ENCODE assay signal across 8 cellular contexts in genomic region chr5:181189962-181190710, GRCh38. TPM values are rescaled to one million over a fixed set of nuclear protein-coding genes. Genes with fewer than 3 reads are reported as not detected.
DNase-seq lines count a peak whose midpoint lies in the region; ATAC-seq and TF ChIP-seq lines count a peak whose summit lies in the region.

No MANE protein-coding gene starts in this region.

- H3K4me1 ChIP-seq in DND-41 (ENCODE audit: insufficient read depth, low read length), result peaks cover 43% of the 10 kb centered on the region
- peaks cover 12% of the 10 kb centered on the region for H3K4me1 ChIP-seq in RWPE2 (ENCODE audit: insufficient read depth, poor library complexity, severe bottlenecking)
- no peaks in the 10 kb centered on the region for H3K4me1 ChIP-seq in colonic mucosa

- no peaks in the 10 kb centered on the region for H3K27me3 Mint-ChIP-seq in natural killer cell treated with Interleukin-12 subunit alpha and Interleukin-12 subunit beta and Interleukin-15 and Interleukin-18, amount 100 ng/mL, for 72 hours

- H3K4me3 Mint-ChIP-seq in natural killer cell treated with Interleukin-12 subunit alpha and Interleukin-12 subunit beta and Interleukin-15 and Interleukin-18, amount 100 ng/mL, for 72 hours, result peak overlapping the region; percentile 89

- H3K9me3 Mint-ChIP-seq in natural killer cell treated with Interleukin-12 subunit alpha and Interleukin-12 subunit beta and Interleukin-15 and Interleukin-18, amount 100 ng/mL, for 72 hours, result no peaks in the 10 kb centered on the region

- peaks cover 45 to 49% of the 10 kb centered on the region in 2 donors for H3K4me1 Mint-ChIP-seq in natural killer cell treated with Interleukin-12 subunit alpha and Interleukin-12 subunit beta and Interleukin-15 and Interleukin-18, amount 100 ng/mL, for 72 hours (ENCODE audit: low read depth in 2 of 2)

- no peaks in the 10 kb centered on the region for H3K36me3 Mint-ChIP-seq in natural killer cell treated with Interleukin-12 subunit alpha and Interleukin-12 subunit beta and Interleukin-15 and Interleukin-18, amount 100 ng/mL, for 72 hours

- H3K27me3 ChIP-seq in DND-41 (ENCODE audit: insufficient read depth, low read length, poor library complexity), result no peaks in the 10 kb centered on the region
- H3K27me3 ChIP-seq in RWPE2 (ENCODE audit: insufficient read depth, poor library complexity, severe bottlenecking), result no peaks in the 10 kb centered on the region
- H3K27me3 ChIP-seq in colonic mucosa, result no peaks in the 10 kb centered on the region

- peak overlapping the region; percentile 94 for H2AFZ ChIP-seq in DND-41 (ENCODE audit: low read depth, low read length)

- H3K9ac ChIP-seq in DND-41 (ENCODE audit: low read depth, low read length) (peak overlapping the region; percentile 85), colonic mucosa (ENCODE audit: low read depth in 2 of 2, low read length in 2 of 2) (peak overlapping the region; percentile 76 to 82)

- peak overlapping the region; percentile 100 for H3K4me2 ChIP-seq in DND-41 (ENCODE audit: insufficient read depth, low read length)

- H3K27ac ChIP-seq in DND-41 (ENCODE audit: low read length) (peak overlapping the region; percentile 90), RWPE2 (ENCODE audit: poor library complexity, severe bottlenecking) (peak overlapping the region; percentile 40), colonic mucosa (peak overlapping the region; percentile 88)

- ATAC-seq in DND-41 (ENCODE audit: insufficient read depth, low read depth) (0 out of 3 replicates have a peak, but pooled peaks have one; percentile 0), RWPE2 (ENCODE audit: low read depth) (no peak), GM19328 (IDR thresholded peaks at IDR 0.05; ENCODE audit: unreplicated experiment) (no peak), HG03135 (IDR thresholded peaks at IDR 0.05; ENCODE audit: unreplicated experiment) (no peak), GM21619 (IDR thresholded peaks at IDR 0.05; ENCODE audit: unreplicated experiment) (no peak)
- no peak for ATAC-seq in natural killer cell treated with Interleukin-12 subunit alpha and Interleukin-12 subunit beta and Interleukin-15 and Interleukin-18, amount 100 ng/mL, for 72 hours

- TF ChIP-seq CTCF in DND-41 (IDR thresholded peaks at IDR 0.05; ENCODE audit: borderline replicate concordance, extremely low read depth, low read length, poor library complexity, severe bottlenecking), result no peak
- TF ChIP-seq CTCF in RWPE2 (IDR thresholded peaks at IDR 0.05; ENCODE audit: poor library complexity, severe bottlenecking), result no peak
- no peak for TF ChIP-seq CTCF in colonic mucosa (IDR thresholded peaks at IDR 0.05)

- H4K20me1 ChIP-seq in DND-41 (ENCODE audit: insufficient read depth, low read length), result no peaks in the 10 kb centered on the region

- no peak for DNase-seq in DND-41
- DNase-seq in RWPE2 (ENCODE audit: low spot score), result peak; percentile 74
- peak; percentile 52 for DNase-seq in colonic mucosa
- no peak for DNase-seq in natural killer cell treated with Interleukin-12 subunit alpha and Interleukin-12 subunit beta and Interleukin-15 and Interleukin-18, amount 100 ng/mL, for 72 hours (ENCODE audit: low spot score)
- DNase-seq in NCI-H2227 treated with DMSO at 0.1 percent for 48 hours (lab: John Stamatoyannopoulos, UW), result no peak

- H3K36me3 ChIP-seq in DND-41 (ENCODE audit: insufficient read depth, low read length) (no peaks in the 10 kb centered on the region; the same call in 1 of the 2 replicates), RWPE2 (ENCODE audit: low read depth) (0 out of 2 replicates have a peak, but pooled peaks cover 3% of the 10 kb centered on the region), colonic mucosa (no peaks in the 10 kb centered on the region)

- H3K9me3 ChIP-seq in DND-41 (ENCODE audit: insufficient read depth, low read length, severe bottlenecking) (no peaks in the 10 kb centered on the region), RWPE2 (ENCODE audit: severe bottlenecking) (no peaks in the 10 kb centered on the region), colonic mucosa (no peaks in the 10 kb centered on the region)

- H3K79me2 ChIP-seq in DND-41 (ENCODE audit: insufficient read depth, low read length), result peaks cover 9% of the 10 kb centered on the region

- intact Hi-C loops in colonic mucosa (cut with DNase I), result loop anchor here (2.0 to 10.0 kb wide), 2 partner anchors 33 to 75 kb away; partner anchors contain the start of genes TRIM41 and TRIM52

- peak overlapping the region; percentile 81 to 92 for H3K4me3 ChIP-seq in DND-41 (ENCODE audit: low read depth in 1 of 2, low read length in 2 of 2)
- peak overlapping the region; percentile 68 for H3K4me3 ChIP-seq in RWPE2 (ENCODE audit: severe bottlenecking)
- peak overlapping the region; percentile 81 for H3K4me3 ChIP-seq in colonic mucosa

- peak overlapping the region; percentile 90 to 100 for H3K27ac Mint-ChIP-seq in natural killer cell treated with Interleukin-12 subunit alpha and Interleukin-12 subunit beta and Interleukin-15 and Interleukin-18, amount 100 ng/mL, for 72 hours

RNA-seq across cellular contexts. Expression of gene TRIM7, which starts 14.9 kb away (rescaled TPM):
- 1 to 10 TPM; 6.8 to 8.7 TPM for total RNA-seq in colonic mucosa
- 1 to 10 TPM in 1 of 2 donors, not detected in 1; 1.3 TPM for total RNA-seq in natural killer cell treated with Interleukin-12 subunit alpha and Interleukin-12 subunit beta and Interleukin-15 and Interleukin-18, amount 100 ng/mL, for 72 hours

RNA-seq across cellular contexts. Expression of gene TRIM41, which starts 32.9 kb away (rescaled TPM):
- total RNA-seq in colonic mucosa, result 10 to 100 TPM; 22.2 to 41.1 TPM
- total RNA-seq in natural killer cell treated with Interleukin-12 subunit alpha and Interleukin-12 subunit beta and Interleukin-15 and Interleukin-18, amount 100 ng/mL, for 72 hours, result 10 to 100 TPM; 29.5 to 50.6 TPM

RNA-seq across cellular contexts. Expression of gene OR2V2, which starts 42.8 kb away (rescaled TPM):
- total RNA-seq in colonic mucosa, result not detected
- total RNA-seq in natural killer cell treated with Interleukin-12 subunit alpha and Interleukin-12 subunit beta and Interleukin-15 and Interleukin-18, amount 100 ng/mL, for 72 hours, result not detected

RNA-seq across cellular contexts. Expression of gene RACK1, which starts 53.6 kb away (rescaled TPM):
- 1,000 to 10,000 TPM; 1,252 to 1,403 TPM for total RNA-seq in colonic mucosa
- total RNA-seq in natural killer cell treated with Interleukin-12 subunit alpha and Interleukin-12 subunit beta and Interleukin-15 and Interleukin-18, amount 100 ng/mL, for 72 hours, result 1,000 to 10,000 TPM; 1,525 to 1,671 TPM

RNA-seq across cellular contexts. Expression of gene OR2V1, which starts 59.2 kb away (rescaled TPM):
- total RNA-seq in colonic mucosa, result not detected
- total RNA-seq in natural killer cell treated with Interleukin-12 subunit alpha and Interleukin-12 subunit beta and Interleukin-15 and Interleukin-18, amount 100 ng/mL, for 72 hours, result not detected

Comparison
In these comparisons a context has a peak if more than half of its experiments do, and no peak if none do; other contexts are left out.
1. DNase-seq: peak in RWPE2 (single experiment) and colonic mucosa (single experiment); none in DND-41 (single experiment), natural killer cell treated with Interleukin-12 subunit alpha and Interleukin-12 subunit beta and Interleukin-15 and Interleukin-18, amount 100 ng/mL, for 72 hours (single experiment) and NCI-H2227 treated with DMSO at 0.1 percent for 48 hours (single experiment).
2. H3K27ac ChIP-seq: peak in every context shown above with its lines; median percentile 90 in DND-41; 88 in colonic mucosa; 40 in RWPE2.
3. Peak in every context shown above with its lines, with median percentiles within 50 percentile points of each other: H3K4me3 ChIP-seq.